In the genomic region with DNA sequence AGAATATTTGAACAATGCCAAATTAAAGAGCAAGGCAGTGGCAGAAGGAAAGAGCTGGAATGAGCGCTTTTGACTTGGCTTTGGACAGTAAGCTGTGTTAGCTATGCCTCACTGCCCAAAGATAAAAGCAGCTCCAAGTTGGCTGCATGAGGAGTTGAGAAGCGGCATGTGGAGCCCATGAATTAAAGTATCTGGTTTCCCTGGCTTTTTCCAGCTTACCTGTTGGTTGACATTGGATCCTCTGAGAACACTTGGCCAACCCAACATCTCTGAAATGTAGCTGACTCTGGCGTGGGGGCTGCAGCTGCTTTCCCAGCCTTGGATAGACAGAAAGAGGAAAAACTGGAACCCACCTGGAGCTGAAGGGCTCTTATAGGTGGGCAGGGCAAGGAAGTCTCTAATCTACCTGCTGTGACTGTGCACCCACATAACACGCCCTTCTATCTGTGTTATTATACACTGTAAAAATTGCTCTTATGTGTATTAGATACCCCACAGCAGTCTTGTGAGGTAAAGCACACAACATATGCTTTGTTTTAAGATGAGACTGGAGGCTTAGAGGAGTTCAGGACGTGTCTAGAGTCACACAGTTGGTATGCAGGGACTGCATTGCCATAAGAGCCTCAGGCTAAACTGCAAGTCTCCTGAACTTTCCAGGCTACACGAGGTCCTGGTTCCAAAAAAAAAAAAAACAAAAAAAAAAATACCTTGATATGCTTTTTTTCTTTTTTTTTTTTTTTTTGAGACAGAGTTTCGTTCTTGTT, we compare ENCODE assay signal across 11 cellular contexts. TPM values are rescaled to one million over a fixed set of nuclear protein-coding genes. Genes with fewer than 3 reads are reported as not detected.
DNase-seq lines count a peak whose midpoint lies in the region; ATAC-seq, FAIRE-seq and TF ChIP-seq lines count a peak whose summit lies in the region.
"Had no signal": no experiment of that assay in that cellular context is flagged by ENCODE, and none has a peak within 500 bp of the region (broad histone marks: within the 10 kb centered on the region; RNA-seq: fewer than 3 reads in every experiment).

No MANE protein-coding gene starts in this region.

- H3K27ac ChIP-seq in CD4-positive, alpha-beta T cell (ENCODE audit: low read depth, low read length) = no peak overlapping the region
- peak overlapping the region; percentile 85 for H3K27ac ChIP-seq in PC-3 (ENCODE audit: low read length)
- H3K27ac ChIP-seq: lower lobe of right lung had no signal

- CTCF ChIA-PET in CD4-positive, alpha-beta T cell (lab: Charles Lee) = interaction anchor here (1.2 kb wide), 1 partner anchor 29 kb away, joined by 3 read pairs; no protein-coding TSS in a partner anchor
- CTCF ChIA-PET in PC-3 (lab: Charles Lee) = interaction anchor here (0.5 to 0.7 kb wide), 4 partner anchors 10 to 537 kb away, joined by 3 to 6 read pairs (median 4); no protein-coding TSS in a partner anchor

- no peak for ATAC-seq in CD4-positive, alpha-beta T cell (ENCODE audit: poor library complexity)
- ATAC-seq in PC-3 = peak; percentile 73
- ATAC-seq: lower lobe of right lung had no signal

- H3K4me2 ChIP-seq in PC-3 (ENCODE audit: low read length) = peak overlapping the region; percentile 52

- H4K20me1 ChIP-seq in PC-3 (ENCODE audit: low read length) = peaks cover 11% of the 10 kb centered on the region; the same call in 1 of the 2 replicates

- no peak for TF ChIP-seq CTCF in CD4-positive, alpha-beta T cell (IDR thresholded peaks at IDR 0.05)
- no peak for TF ChIP-seq CTCF in PC-3 (conservative IDR thresholded peaks at IDR 0.05; ENCODE audit: low read depth, low read length)
- no peak for TF ChIP-seq CTCF in type B pancreatic cell (conservative IDR thresholded peaks at IDR 0.05)

- no peak for DNase-seq in CD4-positive, alpha-beta T cell
- DNase-seq in HTR-8/SVneo (ENCODE audit: insufficient read length, low spot score) = peak; percentile 75
- peak; percentile 92 for DNase-seq in PC-3
- peak; percentile 59 for DNase-seq in hepatic stellate cell (ENCODE audit: low spot score)
- DNase-seq in HuH-7.5 (ENCODE audit: low spot score) = no peak
- DNase-seq in mucosa of gallbladder (ENCODE audit: low spot score) = no peak
- no peak for DNase-seq in type B pancreatic cell (ENCODE audit: extremely low spot score, unreplicated experiment)
- no peak for DNase-seq in OCI-M1 (lab: John Stamatoyannopoulos, UW)
- DNase-seq: activated effector memory CD4-positive, alpha-beta T cell treated with anti-CD3 and anti-CD28 coated beads, Interleukin-2, amount 50 U/mL, for 16 hours; lower lobe of right lung; NCI-H1694 had no signal

- peak overlapping the region; percentile 2 for H3K27ac Mint-ChIP-seq in CD4-positive, alpha-beta T cell
- no peak overlapping the region for H3K27ac Mint-ChIP-seq in type B pancreatic cell

- H3K27me3 Mint-ChIP-seq in CD4-positive, alpha-beta T cell = no peaks in the 10 kb centered on the region
- peaks cover 27% of the 10 kb centered on the region for H3K27me3 Mint-ChIP-seq in type B pancreatic cell

- no peak overlapping the region for H2AFZ ChIP-seq in PC-3 (ENCODE audit: low read length)

- BruUV-seq in PC-3 (replicated peaks; lab: Mats Ljungman, UMichigan) = no TSS peak

- peak; percentile 87 for FAIRE-seq in HTR-8/SVneo (lab: Jason Lieb, UNC)

- H3K9ac ChIP-seq in PC-3 (ENCODE audit: low read length) = peak overlapping the region; percentile 27

- H3K27me3 ChIP-seq in CD4-positive, alpha-beta T cell (ENCODE audit: control insufficient read depth, insufficient read depth, low read length) = no peaks in the 10 kb centered on the region
- H3K27me3 ChIP-seq in PC-3 (ENCODE audit: low read length) = no peaks in the 10 kb centered on the region

- H3K36me3 ChIP-seq in PC-3 (ENCODE audit: low read depth, low read length) = peaks cover 21% of the 10 kb centered on the region
- H3K36me3 ChIP-seq: lower lobe of right lung had no signal

- POLR2A ChIA-PET in CD4-positive, alpha-beta T cell (lab: Charles Lee) = interaction anchor here (0.6 to 2.3 kb wide), 3 partner anchors 23 to 84 kb away, joined by 3 to 6 read pairs (median 3); no protein-coding TSS in a partner anchor
- POLR2A ChIA-PET in PC-3 (lab: Charles Lee; ENCODE audit: unreplicated experiment) = no interaction called here

- no peak overlapping the region for H3K4me3 Mint-ChIP-seq in CD4-positive, alpha-beta T cell
- H3K4me3 Mint-ChIP-seq in type B pancreatic cell = no peak overlapping the region

- no peaks in the 10 kb centered on the region for H3K9me2 ChIP-seq in PC-3 (replicated peaks; ENCODE audit: low read length)

- H3K4me1 ChIP-seq in PC-3 (ENCODE audit: insufficient read depth, low read length) = peaks cover 60% of the 10 kb centered on the region

- H3F3A ChIP-seq in PC-3 (ENCODE audit: low read length, unreplicated experiment) = no peaks in the 10 kb centered on the region

- H3K36me3 Mint-ChIP-seq in CD4-positive, alpha-beta T cell (ENCODE audit: low read depth) = peaks cover 10% of the 10 kb centered on the region
- H3K36me3 Mint-ChIP-seq in type B pancreatic cell = peaks cover 4% of the 10 kb centered on the region

- no peaks in the 10 kb centered on the region for H3K9me3 ChIP-seq in CD4-positive, alpha-beta T cell (ENCODE audit: control insufficient read depth, low read length)
- H3K9me3 ChIP-seq in PC-3 (ENCODE audit: low read length) = no peaks in the 10 kb centered on the region
- H3K9me3 ChIP-seq: lower lobe of right lung had no signal

- peak overlapping the region; percentile 8; the same call in 1 of the 2 replicates for H3K4me3 ChIP-seq in PC-3 (ENCODE audit: low read length)
- H3K4me3 ChIP-seq: lower lobe of right lung had no signal

- H3K4me1 Mint-ChIP-seq in CD4-positive, alpha-beta T cell (ENCODE audit: low read depth) = peaks cover 87% of the 10 kb centered on the region
- H3K4me1 Mint-ChIP-seq in type B pancreatic cell (ENCODE audit: unreplicated experiment) = peaks cover 14% of the 10 kb centered on the region

- intact Hi-C loops in CD4-positive, alpha-beta T cell (cut with DNase I, micrococcal nuclease) = no loop called here
- intact Hi-C loops in PC-3 (cut with micrococcal nuclease) = no loop called here

- peaks cover 95% of the 10 kb centered on the region for H3K79me2 ChIP-seq in PC-3 (ENCODE audit: low read length)

- H3K9me3 Mint-ChIP-seq in CD4-positive, alpha-beta T cell = no peaks in the 10 kb centered on the region
- H3K9me3 Mint-ChIP-seq in type B pancreatic cell = no peaks in the 10 kb centered on the region

RNA-seq across cellular contexts. Expression of gene UBASH3B, which starts 5.8 kb away (rescaled TPM):
- total RNA-seq in CD4-positive, alpha-beta T cell = 10 to 100 TPM; 24.5 to 28.6 TPM
- 148 and 178 TPM in 2 replicates for total RNA-seq in PC-3 (2014; rRNA removed)
- 7.4 TPM for total RNA-seq in mucosa of gallbladder
- total RNA-seq in type B pancreatic cell (ENCODE audit: low replicate concordance) = 8.6 and 8.9 TPM in 2 replicates

Comparison
In these comparisons a context has a peak if more than half of its experiments do, and no peak if none do; other contexts are left out.
1. DNase-seq: peak in HTR-8/SVneo (single experiment), PC-3 (single experiment) and hepatic stellate cell (single experiment); none in CD4-positive, alpha-beta T cell (0 of 10), HuH-7.5 (single experiment), mucosa of gallbladder (single experiment), type B pancreatic cell (single experiment) and OCI-M1 (single experiment).